In genomic region chr6:28764761-28765282, GRCh38 we compare ENCODE assay signal across 27 cellular contexts.
DNase-seq lines count a peak whose midpoint lies in the region; ATAC-seq and TF ChIP-seq lines count a peak whose summit lies in the region.
"Had no signal": no experiment of that assay in that cellular context is flagged by ENCODE, and none has a peak within 500 bp of the region (broad histone marks: within the 10 kb centered on the region; RNA-seq: fewer than 3 reads in every experiment).

No MANE protein-coding gene starts in this region.

- ATAC-seq in GM23338 (no peak), naive B cell (ENCODE audit: low read depth in 2 of 2) (no peak), upper lobe of right lung (no peak), GM18907 (IDR thresholded peaks at IDR 0.05; ENCODE audit: unreplicated experiment) (no peak)
- ATAC-seq: CD8-positive, alpha-beta T cell; heart right ventricle; lower lobe of right lung had no signal

- H3K9me2 ChIP-seq in GM23338 (ENCODE audit: insufficient read depth), result no peaks in the 10 kb centered on the region

- no peak overlapping the region for H3K27ac ChIP-seq in GM23338 (ENCODE audit: low read depth)
- no peak overlapping the region for H3K27ac ChIP-seq in HUES6 (ENCODE audit: low read depth, low read length)
- H3K27ac ChIP-seq in ectodermal cell (ENCODE audit: insufficient read depth, low read depth, low read length, poor library complexity, severe bottlenecking), result no peak overlapping the region
- no peak overlapping the region for H3K27ac ChIP-seq in upper lobe of right lung
- H3K27ac ChIP-seq: heart right ventricle, lower lobe of right lung, thoracic aorta had no signal

- H3K36me3 Mint-ChIP-seq in GM23338 (ENCODE audit: low read depth) (0 out of 3 replicates have a peak, but pooled peaks cover 2% of the 10 kb centered on the region), naive B cell (peaks cover 6 to 11% of the 10 kb centered on the region in 2 donors)
- H3K36me3 Mint-ChIP-seq: CD8-positive, alpha-beta T cell had no signal

- H3K4me3 Mint-ChIP-seq in GM23338 (peak overlapping the region; percentile 76), naive B cell (peak overlapping the region in 3 of 8 donors; percentile 7 to 70 (median 7))
- H3K4me3 Mint-ChIP-seq: activated B cell treated with CpG ODN at 0.5 μM for 24 hours; CD8-positive, alpha-beta T cell; dendritic cell treated with granulocyte-macrophage colony-stimulating factor and Interleukin-4, amounts not matched to agents 40 ng/mL and 50 ng/mL, for 4 days had no signal

- H3K27me3 Mint-ChIP-seq in GM23338 (ENCODE audit: insufficient read depth, low read depth, poor library complexity) (peaks cover 81% of the 10 kb centered on the region), naive B cell (peaks cover 70 to 86% (median 84%) of the 10 kb centered on the region in 3 donors)

- peaks cover 16% of the 10 kb centered on the region for H4K20me1 ChIP-seq in GM23338 (replicated peaks; ENCODE audit: insufficient read depth)

- H3K4me3 ChIP-seq in GM23338, result peak overlapping the region; percentile 55
- peak overlapping the region; percentile 83 for H3K4me3 ChIP-seq in HUES6 (ENCODE audit: low read depth, low read length)
- H3K4me3 ChIP-seq in ectodermal cell (ENCODE audit: insufficient read depth, low read depth, low read length), result peak overlapping the region; percentile 27
- H3K4me3 ChIP-seq in upper lobe of right lung, result no peak overlapping the region
- H3K4me3 ChIP-seq: heart right ventricle, lower lobe of right lung, thoracic aorta had no signal

- H3K9me3 Mint-ChIP-seq in GM23338 (no peaks in the 10 kb centered on the region; the same call in 2 of the 3 replicates), naive B cell (peaks cover 4 to 66% (median 33%) of the 10 kb centered on the region in 7 donors)
- H3K9me3 Mint-ChIP-seq: activated B cell treated with CpG ODN at 0.5 μM for 24 hours had no signal

- H3K9me3 ChIP-seq in HUES6 (ENCODE audit: control insufficient read depth, insufficient read depth, low read depth, low read length), result no peaks in the 10 kb centered on the region
- H3K9me3 ChIP-seq in ectodermal cell (ENCODE audit: control insufficient read depth, low read length), result no peaks in the 10 kb centered on the region
- H3K9me3 ChIP-seq in upper lobe of right lung, result no peaks in the 10 kb centered on the region
- H3K9me3 ChIP-seq: thoracic aorta had no signal

- H3K79me2 ChIP-seq in GM23338 (replicated peaks; ENCODE audit: insufficient read depth), result no peaks in the 10 kb centered on the region

- H3K4me1 ChIP-seq in GM23338 (ENCODE audit: insufficient read depth) (peaks cover 58% of the 10 kb centered on the region), HUES6 (ENCODE audit: control insufficient read depth, insufficient read depth, low read length) (peaks cover 39% of the 10 kb centered on the region), ectodermal cell (ENCODE audit: control insufficient read depth, insufficient read depth, low read length) (peaks cover 8% of the 10 kb centered on the region), upper lobe of right lung (no peaks in the 10 kb centered on the region)
- H3K4me1 ChIP-seq: heart right ventricle, lower lobe of right lung had no signal

- peak overlapping the region; percentile 8 for H3K9ac ChIP-seq in HUES6 (ENCODE audit: low read length)

- H3F3A ChIP-seq in GM23338 (replicated peaks; ENCODE audit: low read depth), result peaks cover 33% of the 10 kb centered on the region

- H2AFZ ChIP-seq in GM23338, result no peak overlapping the region

- H3K27ac Mint-ChIP-seq in GM23338, result no peak overlapping the region
- peak overlapping the region in 4 of 6 donors; percentile 64 to 98 (median 78) for H3K27ac Mint-ChIP-seq in naive B cell
- H3K27ac Mint-ChIP-seq: activated B cell treated with CpG ODN at 0.5 μM for 24 hours; CD8-positive, alpha-beta T cell; dendritic cell treated with granulocyte-macrophage colony-stimulating factor and Interleukin-4, amounts not matched to agents 40 ng/mL and 50 ng/mL, for 4 days had no signal

- no peak for DNase-seq in GM23338 (ENCODE audit: low spot score)
- no peak for DNase-seq in naive B cell
- no peak for DNase-seq in SKM-1 (lab: John Stamatoyannopoulos, UW; ENCODE audit: unreplicated experiment)
- no peak for DNase-seq in upper lobe of right lung
- DNase-seq: activated B cell treated with CpG ODN at 0.5 μM for 24 hours; activated CD4-positive, alpha-beta T cell treated with anti-CD3 and anti-CD28 coated beads, Interleukin-2, amount 50 U/mL, for 4 hours; activated CD8-positive, alpha-beta memory T cell treated with anti-CD3 and anti-CD28 coated beads, Interleukin-2, amount 50 U/mL, for 4 hours; activated effector memory CD4-positive, alpha-beta T cell treated with Interleukin-2 at 50 U/mL for 16 hours; CD8-positive, alpha-beta T cell; DMS53; heart right ventricle; kidney; lower lobe of right lung; NCI-H1105 treated with DMSO at 0.1 percent for 48 hours; NCI-H2081 treated with DMSO at 0.1 percent for 48 hours; NCI-H446 treated with DMSO at 0.1 percent for 48 hours; NK-92 treated with Interleukin-12 subunit alpha and Interleukin-12 subunit beta, amount 100 ng/mL, for 24 hours; nucleus accumbens; small intestine; stimulated activated CD4-positive, alpha-beta T cell treated with anti-CD3 and anti-CD28 coated beads, Interleukin-2, amount 100 ng/mL, for 48 hours; stimulated activated naive CD4-positive, alpha-beta T cell treated with Interleukin-2 at 50 U/mL for 16 hours; T-helper 9 cell had no signal

- peaks cover 46% of the 10 kb centered on the region for H3K4me1 Mint-ChIP-seq in GM23338
- no peaks in the 10 kb centered on the region for H3K4me1 Mint-ChIP-seq in naive B cell
- H3K4me1 Mint-ChIP-seq: activated B cell treated with CpG ODN at 0.5 μM for 24 hours had no signal

- peak overlapping the region; percentile 85 for H3K4me2 ChIP-seq in GM23338

- no peak for TF ChIP-seq CTCF in GM23338 (conservative IDR thresholded peaks at IDR 0.05; ENCODE audit: low read depth in 2 of 2)
- no peak for TF ChIP-seq CTCF in upper lobe of right lung (IDR thresholded peaks at IDR 0.05)

- intact Hi-C loops in upper lobe of right lung (cut with DNase I), result no loop called here

- peaks cover 98% of the 10 kb centered on the region for H3K27me3 ChIP-seq in GM23338 (ENCODE audit: insufficient read depth)
- peaks cover 80% of the 10 kb centered on the region for H3K27me3 ChIP-seq in HUES6 (ENCODE audit: control insufficient read depth, insufficient read depth, low read length)
- H3K27me3 ChIP-seq in ectodermal cell (ENCODE audit: control insufficient read depth, insufficient read depth, low read length, poor library complexity, severe bottlenecking), result peaks cover 70% of the 10 kb centered on the region
- H3K27me3 ChIP-seq in upper lobe of right lung, result peaks cover 89% of the 10 kb centered on the region

- 27 to 29% methylated on average over 12 to 15 of the region's 15 CpGs for WGBS in ectodermal cell, 2 experiments

- H3K36me3 ChIP-seq in GM23338 (ENCODE audit: insufficient read depth) (no peaks in the 10 kb centered on the region), HUES6 (ENCODE audit: control insufficient read depth, insufficient read depth, low read length) (no peaks in the 10 kb centered on the region; the same call in 1 of the 2 replicates), ectodermal cell (ENCODE audit: control insufficient read depth, insufficient read depth, low read length) (no peaks in the 10 kb centered on the region), upper lobe of right lung (no peaks in the 10 kb centered on the region)
- H3K36me3 ChIP-seq: heart right ventricle, lower lobe of right lung, thoracic aorta had no signal

TF ChIP-seq in GM23338, 12 proteins besides CTCF, POLR2A, EP300 and RAD21:
- peak; percentile 90 for TF ChIP-seq EZH2 (IDR thresholded peaks at IDR 0.05; ENCODE audit: low read depth, unreplicated experiment)
- TF ChIP-seq JUNB (IDR thresholded peaks at IDR 0.05; ENCODE audit: unreplicated experiment), result no peak
TF ChIP-seq in GM23338: peak in this region for 1.
